Comparison of ENCODE assay signal across 1 cellular context in genomic region chr17:5146122-5146521, GRCh38. TPM values are rescaled to one million over a fixed set of nuclear protein-coding genes. Genes with fewer than 3 reads are reported as not detected.
"Had no signal": no experiment of that assay in that cellular context is flagged by ENCODE, and none has a peak within 500 bp of the region (broad histone marks: within the 10 kb centered on the region; RNA-seq: fewer than 3 reads in every experiment).

No MANE protein-coding gene starts in this region.

RNA-seq across cellular contexts. Expression of gene USP6, which starts 30.3 kb away (rescaled TPM):
- polyA plus RNA-seq: neural cell had no signal
